In the genomic region with DNA sequence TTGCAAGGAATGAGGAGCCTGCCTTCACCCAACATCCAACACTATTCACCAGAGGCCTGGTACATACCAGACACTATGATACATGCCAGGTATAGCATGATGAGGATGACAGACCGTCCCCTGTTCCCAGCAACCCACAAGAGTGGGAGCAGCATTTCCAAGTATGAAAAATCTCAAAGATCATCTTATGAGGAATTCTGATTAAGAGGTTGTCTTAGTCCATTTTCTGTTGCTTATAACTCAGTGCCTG, we compare ENCODE assay signal across 9 cellular contexts.
"Had no signal": no experiment of that assay in that cellular context is flagged by ENCODE, and none has a peak within 500 bp of the region (broad histone marks: within the 10 kb centered on the region; RNA-seq: fewer than 3 reads in every experiment).

No MANE protein-coding gene starts in this region.

- H3K27ac ChIP-seq: adrenal gland, body of pancreas, esophagus muscularis mucosa, foreskin keratinocyte, gastrocnemius medialis, VCaP had no signal

- H3K4me1 ChIP-seq: adrenal gland, body of pancreas, esophagus muscularis mucosa, foreskin keratinocyte, gastrocnemius medialis had no signal

- H3K4me3 ChIP-seq: adrenal gland, body of pancreas, esophagus muscularis mucosa, gastrocnemius medialis, heart left ventricle had no signal

- DNase-seq: activated B cell treated with CpG ODN at 0.5 μM for 24 hours, cortex of kidney had no signal

- H3K9me3 ChIP-seq: adrenal gland, body of pancreas, esophagus muscularis mucosa, gastrocnemius medialis, heart left ventricle had no signal

- H3K36me3 ChIP-seq: adrenal gland, esophagus muscularis mucosa, gastrocnemius medialis, heart left ventricle had no signal

- H3K27me3 ChIP-seq: adrenal gland, body of pancreas, heart left ventricle had no signal
